24 cellular contexts compared by ENCODE assay signal in genomic region chr17:57682667-57683066, GRCh38.
A peak's percentile ranks its signal among the peaks of the same experiment; 100 is the strongest.
DNase-seq lines count a peak whose midpoint lies in the region; ATAC-seq and FAIRE-seq lines count a peak whose summit lies in the region.
"Had no signal": no experiment of that assay in that cellular context is flagged by ENCODE, and none has a peak within 500 bp of the region (broad histone marks: within the 10 kb centered on the region; RNA-seq: fewer than 3 reads in every experiment).

No MANE protein-coding gene starts in this region.

- no peak overlapping the region for H3K27ac ChIP-seq in trophoblast cell (ENCODE audit: low read depth, low read length)
- H3K27ac ChIP-seq: 22Rv1; BLaER1 treated with 17β-estradiol and CSF1 and Interleukin-3, amounts not matched to agents 10 nM and 100 nM; Peyer's patch had no signal

- H3K4ac ChIP-seq in trophoblast cell (ENCODE audit: low read depth, low read length) = no peak overlapping the region

- no peak overlapping the region for H2BK5ac ChIP-seq in trophoblast cell (ENCODE audit: low read depth, low read length, poor library complexity)

- peak overlapping the region; percentile 3 for H4K8ac ChIP-seq in trophoblast cell (ENCODE audit: low read depth, low read length)

- H3K79me2 ChIP-seq in trophoblast cell (ENCODE audit: control insufficient read depth, insufficient read depth, low read length, poor library complexity) = no peaks in the 10 kb centered on the region

- H3K9ac ChIP-seq in trophoblast cell (ENCODE audit: low read length) = no peak overlapping the region
- H3K9ac ChIP-seq: BLaER1 treated with 17β-estradiol and CSF1 and Interleukin-3, amounts not matched to agents 10 nM and 100 nM had no signal

- no peaks in the 10 kb centered on the region for H3K9me3 Mint-ChIP-seq in activated CD4-positive, alpha-beta memory T cell treated with anti-CD3 and anti-CD28 coated beads, Interleukin-2, amount 10 ng/mL, durations not matched to agents 7 days and 5 days
- H3K9me3 Mint-ChIP-seq in activated CD4-positive, alpha-beta memory T cell treated with anti-CD3 and anti-CD28 coated beads for 36 hours = no peaks in the 10 kb centered on the region
- H3K9me3 Mint-ChIP-seq: CD4-positive, alpha-beta memory T cell had no signal

- intact Hi-C loops in activated CD4-positive, alpha-beta memory T cell treated with anti-CD3 and anti-CD28 coated beads for 36 hours (cut with micrococcal nuclease) = no loop called here

- H3K27me3 ChIP-seq in trophoblast cell (ENCODE audit: insufficient read depth, low read length) = no peaks in the 10 kb centered on the region
- H3K27me3 ChIP-seq: BLaER1 treated with 17β-estradiol and CSF1 and Interleukin-3, amounts not matched to agents 10 nM and 100 nM; Peyer's patch had no signal

- POLR2A ChIA-PET in activated CD4-positive, alpha-beta memory T cell treated with anti-CD3 and anti-CD28 coated beads, Interleukin-2, amount 10 ng/mL, durations not matched to agents 7 days and 5 days (lab: Charles Lee) = no interaction called here
- POLR2A ChIA-PET in activated CD4-positive, alpha-beta memory T cell treated with anti-CD3 and anti-CD28 coated beads for 36 hours (lab: Charles Lee) = no interaction called here

- no peak overlapping the region for H3K27ac Mint-ChIP-seq in activated CD4-positive, alpha-beta memory T cell treated with anti-CD3 and anti-CD28 coated beads, Interleukin-2, amount 10 ng/mL, durations not matched to agents 7 days and 5 days
- no peak overlapping the region for H3K27ac Mint-ChIP-seq in activated CD4-positive, alpha-beta memory T cell treated with anti-CD3 and anti-CD28 coated beads for 36 hours
- H3K27ac Mint-ChIP-seq: CD4-positive, alpha-beta memory T cell had no signal

- peaks cover 2% of the 10 kb centered on the region for H3K36me3 Mint-ChIP-seq in activated CD4-positive, alpha-beta memory T cell treated with anti-CD3 and anti-CD28 coated beads, Interleukin-2, amount 10 ng/mL, durations not matched to agents 7 days and 5 days (ENCODE audit: low read depth)
- peaks cover 4% of the 10 kb centered on the region for H3K36me3 Mint-ChIP-seq in activated CD4-positive, alpha-beta memory T cell treated with anti-CD3 and anti-CD28 coated beads for 36 hours

- H2BK120ac ChIP-seq in trophoblast cell (ENCODE audit: insufficient read depth, low read length, poor library complexity) = no peak overlapping the region

- no peak overlapping the region for H3K4me3 ChIP-seq in trophoblast cell (ENCODE audit: low read depth, low read length)
- H3K4me3 ChIP-seq: BLaER1 treated with 17β-estradiol and CSF1 and Interleukin-3, amounts not matched to agents 10 nM and 100 nM; Peyer's patch had no signal

- no peak overlapping the region for H4K12ac ChIP-seq in trophoblast cell (ENCODE audit: low read depth, low read length)

- no peak overlapping the region for H3K4me3 Mint-ChIP-seq in activated CD4-positive, alpha-beta memory T cell treated with anti-CD3 and anti-CD28 coated beads, Interleukin-2, amount 10 ng/mL, durations not matched to agents 7 days and 5 days
- H3K4me3 Mint-ChIP-seq in activated CD4-positive, alpha-beta memory T cell treated with anti-CD3 and anti-CD28 coated beads for 36 hours = no peak overlapping the region
- H3K4me3 Mint-ChIP-seq: CD4-positive, alpha-beta memory T cell had no signal

- FAIRE-seq in HTR-8/SVneo (lab: Jason Lieb, UNC) = peak; percentile 74
- FAIRE-seq: G401.6, GM12892, H1 had no signal

- H3K4me1 Mint-ChIP-seq in activated CD4-positive, alpha-beta memory T cell treated with anti-CD3 and anti-CD28 coated beads, Interleukin-2, amount 10 ng/mL, durations not matched to agents 7 days and 5 days = no peaks in the 10 kb centered on the region
- H3K4me1 Mint-ChIP-seq in activated CD4-positive, alpha-beta memory T cell treated with anti-CD3 and anti-CD28 coated beads for 36 hours (ENCODE audit: low read depth) = no peaks in the 10 kb centered on the region
- H3K4me1 Mint-ChIP-seq: CD4-positive, alpha-beta memory T cell had no signal

- no CpG with 5 or more reads among the region's 16 CpGs for WGBS in trophoblast cell (ENCODE audit: extremely low coverage, insufficient coverage, insufficient read length)

- H3K9me3 ChIP-seq in trophoblast cell (ENCODE audit: insufficient read depth, low read depth, low read length) = peaks cover 2% of the 10 kb centered on the region
- H3K9me3 ChIP-seq: BLaER1 treated with 17β-estradiol and CSF1 and Interleukin-3, amounts not matched to agents 10 nM and 100 nM; Caco-2; Peyer's patch had no signal

- H3K4me1 ChIP-seq in trophoblast cell (ENCODE audit: control insufficient read depth in 1 of 2, insufficient read depth in 2 of 2, low read length in 2 of 2) = peaks cover 12 to 14% of the 10 kb centered on the region in 2 experiments
- H3K4me1 ChIP-seq: Peyer's patch had no signal

- peaks cover 12% of the 10 kb centered on the region for H3K79me1 ChIP-seq in trophoblast cell (ENCODE audit: low read length)

- no peak overlapping the region for H3K18ac ChIP-seq in trophoblast cell (ENCODE audit: low read length)

- H4K91ac ChIP-seq in trophoblast cell (ENCODE audit: low read depth, low read length) = no peak overlapping the region

- ATAC-seq in left lobe of liver = no peak

- no peak overlapping the region for H3K4me2 ChIP-seq in trophoblast cell (ENCODE audit: low read length)

- peak; percentile 5 for DNase-seq in activated CD4-positive, alpha-beta memory T cell treated with anti-CD3 and anti-CD28 coated beads, Interleukin-2, amount 10 ng/mL, durations not matched to agents 7 days and 5 days
- DNase-seq in activated CD4-positive, alpha-beta memory T cell treated with anti-CD3 and anti-CD28 coated beads for 36 hours = no peak
- DNase-seq in HTR-8/SVneo (ENCODE audit: insufficient read length, low spot score) (no peak), islet precursor cell (peak; percentile 41), trophoblast cell (no peak), DMS79 treated with DMSO at 0.1 percent for 48 hours (lab: John Stamatoyannopoulos, UW) (no peak), left lobe of liver (ENCODE audit: low spot score) (no peak), NCI-H1048 (lab: John Stamatoyannopoulos, UW) (no peak)
- DNase-seq: Caco-2; CD4-positive, alpha-beta memory T cell; Karpas-422; MV-4-11; NCI-H1694; NCI-H2081; NCI-H2171; NCI-H345; NCI-H524 treated with DMSO at 0.1 percent for 48 hours; NCI-H82; Peyer's patch had no signal

- H3K14ac ChIP-seq in trophoblast cell (ENCODE audit: low read length) = no peak overlapping the region

- H3K23ac ChIP-seq in trophoblast cell (ENCODE audit: low read length) = no peak overlapping the region

- no peak overlapping the region for H2AK5ac ChIP-seq in trophoblast cell (ENCODE audit: low read length)

- peaks cover 6 to 9% of the 10 kb centered on the region in 2 experiments for H3K36me3 ChIP-seq in trophoblast cell (ENCODE audit: control insufficient read depth in 1 of 2, insufficient read depth in 2 of 2, low read length in 2 of 2)
- H3K36me3 ChIP-seq: Peyer's patch had no signal

- no peak overlapping the region for H2AFZ ChIP-seq in trophoblast cell (ENCODE audit: insufficient read depth, low read length, poor library complexity)

- H3K27me3 Mint-ChIP-seq in activated CD4-positive, alpha-beta memory T cell treated with anti-CD3 and anti-CD28 coated beads, Interleukin-2, amount 10 ng/mL, durations not matched to agents 7 days and 5 days = no peaks in the 10 kb centered on the region
- H3K27me3 Mint-ChIP-seq in activated CD4-positive, alpha-beta memory T cell treated with anti-CD3 and anti-CD28 coated beads for 36 hours = no peaks in the 10 kb centered on the region
- H3K27me3 Mint-ChIP-seq: CD4-positive, alpha-beta memory T cell had no signal

- no peak overlapping the region for H2BK12ac ChIP-seq in trophoblast cell (ENCODE audit: low read length)

- CTCF ChIA-PET in activated CD4-positive, alpha-beta memory T cell treated with anti-CD3 and anti-CD28 coated beads, Interleukin-2, amount 10 ng/mL, durations not matched to agents 7 days and 5 days (lab: Charles Lee) = interaction anchor here (0.9 to 1.0 kb wide), 2 partner anchors 11 to 440 kb away, joined by 3 to 4 read pairs; no protein-coding TSS in a partner anchor
- CTCF ChIA-PET in activated CD4-positive, alpha-beta memory T cell treated with anti-CD3 and anti-CD28 coated beads for 36 hours (lab: Charles Lee) = interaction anchor here (1.4 kb wide), 1 partner anchor 11 kb away, joined by 6 read pairs; no protein-coding TSS in a partner anchor

Comparison
In these comparisons a context has a peak if more than half of its experiments do, and no peak if none do; other contexts are left out.
1. DNase-seq: peak in activated CD4-positive, alpha-beta memory T cell treated with anti-CD3 and anti-CD28 coated beads, Interleukin-2, amount 10 ng/mL, durations not matched to agents 7 days and 5 days (single experiment) and islet precursor cell (single experiment); none in activated CD4-positive, alpha-beta memory T cell treated with anti-CD3 and anti-CD28 coated beads for 36 hours (single experiment), HTR-8/SVneo (single experiment), trophoblast cell (0 of 2), DMS79 treated with DMSO at 0.1 percent for 48 hours (single experiment), left lobe of liver (single experiment) and NCI-H1048 (single experiment).